Comparison of ENCODE assay signal across 15 cellular contexts in genomic region chr2:100674671-100675070, GRCh38.
DNase-seq lines count a peak whose midpoint lies in the region; ATAC-seq and TF ChIP-seq lines count a peak whose summit lies in the region.
"Had no signal": no experiment of that assay in that cellular context is flagged by ENCODE, and none has a peak within 500 bp of the region (broad histone marks: within the 10 kb centered on the region; RNA-seq: fewer than 3 reads in every experiment).

No MANE protein-coding gene starts in this region.

- no peak overlapping the region for H3K4me3 ChIP-seq in BLaER1
- no peak overlapping the region for H3K4me3 ChIP-seq in stomach
- H3K4me3 ChIP-seq: A549 had no signal

- DNase-seq in islet precursor cell (peak; percentile 36), AG08396 (ENCODE audit: low spot score) (no peak), stomach (no peak)
- DNase-seq: C1 segment of cervical spinal cord; Calu3; CD4-positive, alpha-beta T cell; DMS 273 treated with DMSO at 0.1 percent for 48 hours; HCEC 1CT; HFFc6 had no signal

- H4K20me1 ChIP-seq in BLaER1, result no peaks in the 10 kb centered on the region

- no peak for ATAC-seq in GM21515 (IDR thresholded peaks at IDR 0.05; ENCODE audit: unreplicated experiment)
- ATAC-seq: A549 had no signal

- peaks cover 16% of the 10 kb centered on the region for H3K4me1 ChIP-seq in BLaER1
- no peaks in the 10 kb centered on the region for H3K4me1 ChIP-seq in stomach
- H3K4me1 ChIP-seq: A549 had no signal

- H3K36me3 ChIP-seq in BLaER1, result no peaks in the 10 kb centered on the region
- no peaks in the 10 kb centered on the region for H3K36me3 ChIP-seq in stomach

- no peaks in the 10 kb centered on the region for H3K27me3 ChIP-seq in BLaER1
- H3K27me3 ChIP-seq in stomach, result no peaks in the 10 kb centered on the region

- TF ChIP-seq CTCF in stomach (IDR thresholded peaks at IDR 0.05), result no peak

- TF ChIP-seq POLR2A in stomach (IDR thresholded peaks at IDR 0.05), result no peak

- intact Hi-C loops in stomach (cut with DNase I; ENCODE audit: low total_unique reads), result no loop called here

- H3K9me3 ChIP-seq in BLaER1 (no peaks in the 10 kb centered on the region), stomach (no peaks in the 10 kb centered on the region)
- H3K9me3 ChIP-seq: A549 had no signal

- no peak for TF ChIP-seq EP300 in stomach (IDR thresholded peaks at IDR 0.05)

- H3K27ac ChIP-seq in BLaER1 (no peak overlapping the region; the same call in 1 of the 2 replicates), cingulate gyrus (ENCODE audit: low read depth, low read length) (peak overlapping the region; percentile 65), temporal lobe (ENCODE audit: low read depth, low read length) (peak overlapping the region; percentile 73), stomach (no peak overlapping the region)
- H3K27ac ChIP-seq: A549, HL-60 had no signal

- H3K9ac ChIP-seq in BLaER1, result no peak overlapping the region

- peak overlapping the region; percentile 39 for H3K4me2 ChIP-seq in BLaER1
- H3K4me2 ChIP-seq: A549 had no signal

- 73 to 89% (median 87%) methylated on average over 10 of the region's 10 CpGs for WGBS in stomach, 5 donors

Comparison
In these comparisons a context has a peak if more than half of its experiments do, and no peak if none do; other contexts are left out.
1. H3K27ac ChIP-seq: peak in cingulate gyrus (single experiment) and temporal lobe (single experiment); none in BLaER1 (single experiment) and stomach (0 of 5).